In genomic region chr1:2397007-2397679, GRCh38 we compare ENCODE assay signal across 29 cellular contexts. TPM values are rescaled to one million over a fixed set of nuclear protein-coding genes. Genes with fewer than 3 reads are reported as not detected.
DNase-seq lines count a peak whose midpoint lies in the region; ATAC-seq lines count a peak whose summit lies in the region.
"Had no signal": no experiment of that assay in that cellular context is flagged by ENCODE, and none has a peak within 500 bp of the region (broad histone marks: within the 10 kb centered on the region; RNA-seq: fewer than 3 reads in every experiment).

No MANE protein-coding gene starts in this region.

- intact Hi-C loops in left colon (cut with DNase I, micrococcal nuclease): no loop called here

- DNase-seq in activated T-cell treated with anti-CD3 and anti-CD28 coated beads, Interleukin-2, amount 50 U/mL, for 24 hours: no peak
- DNase-seq in activated T-cell treated with anti-CD3 and anti-CD28 coated beads, Interleukin-2, amount 50 U/mL, for 1 hour: no peak
- no peak for DNase-seq in activated CD8-positive, alpha-beta T cell treated with anti-CD3 and anti-CD28 coated beads, Interleukin-2, amount 10 ng/mL, durations not matched to agents 7 days and 5 days
- DNase-seq in left colon: no peak
- no peak for DNase-seq in stimulated activated naive B cell treated with anti-CD40 and anti-IgM and Interleukin-4, amounts not matched to agents 10 μg/mL and 1 μg/mL and 100 μg/mL, for 72 hours
- no peak for DNase-seq in NCI-H1417 treated with DMSO at 0.1 percent for 48 hours (lab: John Stamatoyannopoulos, UW)
- no peak for DNase-seq in A172 (ENCODE audit: low spot score)
- DNase-seq: activated CD4-positive, alpha-beta T cell treated with anti-CD3 and anti-CD28 coated beads, Interleukin-2, amount 10 ng/mL, durations not matched to agents 7 days and 5 days; activated CD8-positive, alpha-beta memory T cell treated with anti-CD3 and anti-CD28 coated beads, Interleukin-2, amount 10 ng/mL, durations not matched to agents 7 days and 5 days; aorta; cortex of kidney; DMS79 treated with DMSO at 0.1 percent for 48 hours; effector memory CD4-positive, alpha-beta T cell; foreskin fibroblast; GDM1; GOT3; mesendoderm; NCI-H1092 treated with DMSO at 0.1 percent for 48 hours; NCI-H187 treated with DMSO at 0.1 percent for 48 hours; NCI-H510A treated with DMSO at 0.1 percent for 48 hours; right lobe of liver; stimulated activated CD4-positive, alpha-beta T cell treated with anti-CD3 and anti-CD28 coated beads, Interleukin-12 subunit alpha, Interleukin-12 subunit beta, amount 100 ng/mL, for 4 hours; stimulated activated CD4-positive, alpha-beta T cell treated with anti-CD3 and anti-CD28 coated beads, Interleukin-4, amount 100 ng/mL, for 1 hour; transverse colon had no signal

- peaks cover 51% of the 10 kb centered on the region for H3K4me1 Mint-ChIP-seq in activated T-cell treated with anti-CD3 and anti-CD28 coated beads, Interleukin-2, amount 50 U/mL, for 24 hours (ENCODE audit: low read depth)
- peaks cover 45% of the 10 kb centered on the region for H3K4me1 Mint-ChIP-seq in activated CD8-positive, alpha-beta T cell treated with anti-CD3 and anti-CD28 coated beads, Interleukin-2, amount 10 ng/mL, durations not matched to agents 7 days and 5 days (ENCODE audit: low read depth)
- H3K4me1 Mint-ChIP-seq in stimulated activated naive B cell treated with anti-CD40 and anti-IgM and Interleukin-4, amounts not matched to agents 10 μg/mL and 1 μg/mL and 100 μg/mL, for 72 hours: peaks cover 30 to 40% of the 10 kb centered on the region in 2 donors

- no peak overlapping the region for H3K4me3 Mint-ChIP-seq in activated T-cell treated with anti-CD3 and anti-CD28 coated beads, Interleukin-2, amount 50 U/mL, for 24 hours
- no peak overlapping the region for H3K4me3 Mint-ChIP-seq in activated CD8-positive, alpha-beta T cell treated with anti-CD3 and anti-CD28 coated beads, Interleukin-2, amount 10 ng/mL, durations not matched to agents 7 days and 5 days
- H3K4me3 Mint-ChIP-seq in stimulated activated naive B cell treated with anti-CD40 and anti-IgM and Interleukin-4, amounts not matched to agents 10 μg/mL and 1 μg/mL and 100 μg/mL, for 72 hours: no peak overlapping the region
- H3K4me3 Mint-ChIP-seq: activated CD4-positive, alpha-beta T cell treated with anti-CD3 and anti-CD28 coated beads, Interleukin-2, amount 10 ng/mL, durations not matched to agents 7 days and 5 days; activated CD8-positive, alpha-beta memory T cell treated with anti-CD3 and anti-CD28 coated beads, Interleukin-2, amount 10 ng/mL, durations not matched to agents 7 days and 5 days; activated T-helper 1 cell treated with anti-CD3 and anti-CD28 coated beads, Interleukin-12 subunit alpha, Interleukin-12 subunit beta, Interleukin-2, Interleukin-4 antibody, amounts not matched to agents 30 ng/mL and 10 ng/mL and 1 ng/mL, durations not matched to agents 14 hours and 24 hours and 36 hours; CD14-positive monocyte had no signal

- no peaks in the 10 kb centered on the region for H3K27me3 Mint-ChIP-seq in activated T-cell treated with anti-CD3 and anti-CD28 coated beads, Interleukin-2, amount 50 U/mL, for 24 hours
- no peaks in the 10 kb centered on the region for H3K27me3 Mint-ChIP-seq in activated CD8-positive, alpha-beta T cell treated with anti-CD3 and anti-CD28 coated beads, Interleukin-2, amount 10 ng/mL, durations not matched to agents 7 days and 5 days (ENCODE audit: low read depth)
- no peaks in the 10 kb centered on the region for H3K27me3 Mint-ChIP-seq in stimulated activated naive B cell treated with anti-CD40 and anti-IgM and Interleukin-4, amounts not matched to agents 10 μg/mL and 1 μg/mL and 100 μg/mL, for 72 hours
- H3K27me3 Mint-ChIP-seq: activated CD4-positive, alpha-beta T cell treated with anti-CD3 and anti-CD28 coated beads, Interleukin-2, amount 10 ng/mL, durations not matched to agents 7 days and 5 days; activated CD8-positive, alpha-beta memory T cell treated with anti-CD3 and anti-CD28 coated beads, Interleukin-2, amount 10 ng/mL, durations not matched to agents 7 days and 5 days had no signal

- peaks cover 95% of the 10 kb centered on the region for H3K36me3 Mint-ChIP-seq in activated T-cell treated with anti-CD3 and anti-CD28 coated beads, Interleukin-2, amount 50 U/mL, for 24 hours (ENCODE audit: low read depth)
- peaks cover 77% of the 10 kb centered on the region for H3K36me3 Mint-ChIP-seq in activated CD8-positive, alpha-beta T cell treated with anti-CD3 and anti-CD28 coated beads, Interleukin-2, amount 10 ng/mL, durations not matched to agents 7 days and 5 days (ENCODE audit: low read depth)
- peaks cover 51 to 65% of the 10 kb centered on the region in 2 donors for H3K36me3 Mint-ChIP-seq in stimulated activated naive B cell treated with anti-CD40 and anti-IgM and Interleukin-4, amounts not matched to agents 10 μg/mL and 1 μg/mL and 100 μg/mL, for 72 hours

- CTCF ChIA-PET in activated CD8-positive, alpha-beta T cell treated with anti-CD3 and anti-CD28 coated beads, Interleukin-2, amount 10 ng/mL, durations not matched to agents 7 days and 5 days (lab: Charles Lee): interaction anchor here (1.3 kb wide), 1 partner anchor 202 kb away, joined by 5 read pairs; the partner anchor contains the start of gene FAAP20

- ATAC-seq in activated CD8-positive, alpha-beta T cell treated with anti-CD3 and anti-CD28 coated beads, Interleukin-2, amount 10 ng/mL, durations not matched to agents 7 days and 5 days: no peak
- peak; percentile 13 for ATAC-seq in left colon
- ATAC-seq in stimulated activated naive B cell treated with anti-CD40 and anti-IgM and Interleukin-4, amounts not matched to agents 10 μg/mL and 1 μg/mL and 100 μg/mL, for 72 hours (replicated peaks): no peak
- ATAC-seq in HG03196 (IDR thresholded peaks at IDR 0.05; ENCODE audit: unreplicated experiment): no peak
- ATAC-seq: activated CD8-positive, alpha-beta memory T cell treated with anti-CD3 and anti-CD28 coated beads, Interleukin-2, amount 10 ng/mL, durations not matched to agents 7 days and 5 days; activated naive CD4-positive, alpha-beta T cell treated with anti-CD3 and anti-CD28 coated beads, Interleukin-2, amount 50 U/mL, for 72 hours; left lobe of liver; right lobe of liver had no signal

- peak overlapping the region; percentile 57 for H3K27ac Mint-ChIP-seq in activated T-cell treated with anti-CD3 and anti-CD28 coated beads, Interleukin-2, amount 50 U/mL, for 24 hours
- H3K27ac Mint-ChIP-seq in activated CD8-positive, alpha-beta T cell treated with anti-CD3 and anti-CD28 coated beads, Interleukin-2, amount 10 ng/mL, durations not matched to agents 7 days and 5 days: peak overlapping the region; percentile 75
- peak overlapping the region; percentile 31 for H3K27ac Mint-ChIP-seq in stimulated activated naive B cell treated with anti-CD40 and anti-IgM and Interleukin-4, amounts not matched to agents 10 μg/mL and 1 μg/mL and 100 μg/mL, for 72 hours
- H3K27ac Mint-ChIP-seq: activated CD4-positive, alpha-beta T cell treated with anti-CD3 and anti-CD28 coated beads, Interleukin-2, amount 10 ng/mL, durations not matched to agents 7 days and 5 days; activated CD8-positive, alpha-beta memory T cell treated with anti-CD3 and anti-CD28 coated beads, Interleukin-2, amount 10 ng/mL, durations not matched to agents 7 days and 5 days; activated T-helper 1 cell treated with anti-CD3 and anti-CD28 coated beads, Interleukin-12 subunit alpha, Interleukin-12 subunit beta, Interleukin-2, Interleukin-4 antibody, amounts not matched to agents 30 ng/mL and 10 ng/mL and 1 ng/mL, durations not matched to agents 14 hours and 24 hours and 36 hours had no signal

- POLR2A ChIA-PET in activated CD8-positive, alpha-beta T cell treated with anti-CD3 and anti-CD28 coated beads, Interleukin-2, amount 10 ng/mL, durations not matched to agents 7 days and 5 days (lab: Charles Lee): no interaction called here

- no peaks in the 10 kb centered on the region for H3K9me3 Mint-ChIP-seq in activated T-cell treated with anti-CD3 and anti-CD28 coated beads, Interleukin-2, amount 50 U/mL, for 24 hours
- no peaks in the 10 kb centered on the region for H3K9me3 Mint-ChIP-seq in activated CD8-positive, alpha-beta T cell treated with anti-CD3 and anti-CD28 coated beads, Interleukin-2, amount 10 ng/mL, durations not matched to agents 7 days and 5 days (ENCODE audit: insufficient read depth)
- no peaks in the 10 kb centered on the region for H3K9me3 Mint-ChIP-seq in stimulated activated naive B cell treated with anti-CD40 and anti-IgM and Interleukin-4, amounts not matched to agents 10 μg/mL and 1 μg/mL and 100 μg/mL, for 72 hours
- H3K9me3 Mint-ChIP-seq: activated CD4-positive, alpha-beta T cell treated with anti-CD3 and anti-CD28 coated beads, Interleukin-2, amount 10 ng/mL, durations not matched to agents 7 days and 5 days; activated naive CD4-positive, alpha-beta T cell treated with anti-CD3 and anti-CD28 coated beads, Interleukin-2, amount 50 U/mL, for 72 hours; activated T-helper 1 cell treated with anti-CD3 and anti-CD28 coated beads, Interleukin-12 subunit alpha, Interleukin-12 subunit beta, Interleukin-2, Interleukin-4 antibody, amounts not matched to agents 30 ng/mL and 10 ng/mL and 1 ng/mL, durations not matched to agents 14 hours and 24 hours and 36 hours; CD14-positive monocyte had no signal

RNA-seq across cellular contexts. Expression of gene RER1, which starts 5.5 kb away (rescaled TPM):
- 100 to 1,000 TPM; 148 to 151 TPM for total RNA-seq in activated CD8-positive, alpha-beta T cell treated with anti-CD3 and anti-CD28 coated beads, Interleukin-2, amount 10 ng/mL, durations not matched to agents 7 days and 5 days
- total RNA-seq in left colon: 100 to 1,000 TPM; 191 to 221 TPM
- 57.3 and 62.5 TPM in 2 replicates for total RNA-seq in A172 (2014; rRNA removed; shearing (Covaris generic))

RNA-seq across cellular contexts. Expression of gene MORN1, which starts 5.8 kb away (rescaled TPM):
- 1 to 10 TPM; 6.2 to 7.9 TPM for total RNA-seq in activated CD8-positive, alpha-beta T cell treated with anti-CD3 and anti-CD28 coated beads, Interleukin-2, amount 10 ng/mL, durations not matched to agents 7 days and 5 days
- 10 to 100 TPM; 11.0 to 15.2 TPM for total RNA-seq in left colon
- total RNA-seq in A172 (2014; rRNA removed; shearing (Covaris generic)): 5.1 and 7.0 TPM in 2 replicates

RNA-seq across cellular contexts. Expression of gene PEX10, which starts 15.2 kb away (rescaled TPM):
- 10 to 100 TPM; 10.3 to 12.3 TPM for total RNA-seq in activated CD8-positive, alpha-beta T cell treated with anti-CD3 and anti-CD28 coated beads, Interleukin-2, amount 10 ng/mL, durations not matched to agents 7 days and 5 days
- total RNA-seq in left colon: 10 to 100 TPM; 17.8 to 19.9 TPM
- 17.0 and 24.0 TPM in 2 replicates for total RNA-seq in A172 (2014; rRNA removed; shearing (Covaris generic))
